ENCODE assay signal across 8 cellular contexts in genomic region chr6:28980797-28981390, GRCh38. TPM values are rescaled to one million over a fixed set of nuclear protein-coding genes. Genes with fewer than 3 reads are reported as not detected.
DNase-seq lines count a peak whose midpoint lies in the region; ATAC-seq and TF ChIP-seq lines count a peak whose summit lies in the region.

No MANE protein-coding gene starts in this region.

- H3K36me3 Mint-ChIP-seq in activated T-helper 1 cell treated with anti-CD3 and anti-CD28 coated beads, Interleukin-12 subunit alpha, Interleukin-12 subunit beta, Interleukin-2, Interleukin-4 antibody, amounts not matched to agents 30 ng/mL and 10 ng/mL and 1 ng/mL, durations not matched to agents 14 hours and 24 hours and 36 hours (ENCODE audit: low read depth), result peaks cover 2% of the 10 kb centered on the region
- peaks cover 8% of the 10 kb centered on the region for H3K36me3 Mint-ChIP-seq in neural crest cell (ENCODE audit: low read depth)

- H3K27me3 ChIP-seq in HUES48 (ENCODE audit: control insufficient read depth, insufficient read depth, low read length) (peaks cover 31% of the 10 kb centered on the region), PC-3 (ENCODE audit: low read length) (no peaks in the 10 kb centered on the region), vagina (no peaks in the 10 kb centered on the region)

- H3K27ac ChIP-seq in HUES48 (ENCODE audit: low read depth, low read length) (peak overlapping the region; percentile 53), PC-3 (ENCODE audit: low read length) (peak overlapping the region; percentile 60), vagina (peak overlapping the region; percentile 86)

- TF ChIP-seq CTCF in PC-3 (conservative IDR thresholded peaks at IDR 0.05; ENCODE audit: low read depth, low read length), result peak; percentile 49; the same call in 1 of the 2 replicates
- peak; percentile 56 for TF ChIP-seq CTCF in fibroblast of villous mesenchyme (IDR thresholded peaks at IDR 0.05; ENCODE audit: insufficient read depth, low read depth, low read length)
- peak; percentile 61 for TF ChIP-seq CTCF in neural crest cell (conservative IDR thresholded peaks at IDR 0.05)
- peak in 1 of 3 experiments; percentile 33 for TF ChIP-seq CTCF in vagina (IDR thresholded peaks at IDR 0.05)

- no peak for TF ChIP-seq POLR2A in vagina (IDR thresholded peaks at IDR 0.05)

- H3K4me1 ChIP-seq in HUES48 (ENCODE audit: control insufficient read depth, insufficient read depth, low read length) (peaks cover 22% of the 10 kb centered on the region), PC-3 (ENCODE audit: insufficient read depth, low read length) (peaks cover 39% of the 10 kb centered on the region), vagina (peaks cover 14% of the 10 kb centered on the region)

- H3K4me3 Mint-ChIP-seq in activated T-helper 1 cell treated with anti-CD3 and anti-CD28 coated beads, Interleukin-12 subunit alpha, Interleukin-12 subunit beta, Interleukin-2, Interleukin-4 antibody, amounts not matched to agents 30 ng/mL and 10 ng/mL and 1 ng/mL, durations not matched to agents 14 hours and 24 hours and 36 hours, result peak overlapping the region; percentile 90
- H3K4me3 Mint-ChIP-seq in neural crest cell, result peak overlapping the region; percentile 90

- H3K4me2 ChIP-seq in PC-3 (ENCODE audit: low read length), result peak overlapping the region; percentile 86

- H3K9me3 ChIP-seq in HUES48 (ENCODE audit: control insufficient read depth, insufficient read depth, low read length) (no peaks in the 10 kb centered on the region), PC-3 (ENCODE audit: low read length) (no peaks in the 10 kb centered on the region), vagina (no peaks in the 10 kb centered on the region)

- no TSS peak for BruUV-seq in PC-3 (replicated peaks; lab: Mats Ljungman, UMichigan)

- ATAC-seq in GM18519 (IDR thresholded peaks at IDR 0.05; ENCODE audit: low FRiP score, unreplicated experiment) (peak; percentile 34), PC-3 (peak; percentile 47)

- peak overlapping the region; percentile 95 for H3K27ac Mint-ChIP-seq in activated T-helper 1 cell treated with anti-CD3 and anti-CD28 coated beads, Interleukin-12 subunit alpha, Interleukin-12 subunit beta, Interleukin-2, Interleukin-4 antibody, amounts not matched to agents 30 ng/mL and 10 ng/mL and 1 ng/mL, durations not matched to agents 14 hours and 24 hours and 36 hours
- H3K27ac Mint-ChIP-seq in neural crest cell (ENCODE audit: unreplicated experiment), result peak overlapping the region; percentile 61

- CTCF ChIA-PET in PC-3 (lab: Charles Lee), result interaction anchor here (1.9 kb wide), 1 partner anchor 33 kb away, joined by 4 read pairs; no protein-coding TSS in a partner anchor

- H3K9ac ChIP-seq in HUES48 (ENCODE audit: low read depth, low read length), result peak overlapping the region; percentile 68
- peak overlapping the region; percentile 57 for H3K9ac ChIP-seq in PC-3 (ENCODE audit: low read length)

- peak overlapping the region; percentile 92 for H3K4me3 ChIP-seq in HUES48 (ENCODE audit: low read depth, low read length)
- H3K4me3 ChIP-seq in PC-3 (ENCODE audit: low read length), result peak overlapping the region; percentile 92
- H3K4me3 ChIP-seq in fibroblast of villous mesenchyme (ENCODE audit: low read depth, low read length), result peak overlapping the region; percentile 94
- H3K4me3 ChIP-seq in vagina, result peak overlapping the region; percentile 56 to 64

- POLR2A ChIA-PET in PC-3 (lab: Charles Lee; ENCODE audit: unreplicated experiment), result interaction anchor here (1.0 kb wide), 1 partner anchor 85 kb away, joined by 9 read pairs; no protein-coding TSS in a partner anchor

- no peaks in the 10 kb centered on the region for H3K79me2 ChIP-seq in PC-3 (ENCODE audit: low read length)

- peaks cover 22% of the 10 kb centered on the region for H3K27me3 Mint-ChIP-seq in activated T-helper 1 cell treated with anti-CD3 and anti-CD28 coated beads, Interleukin-12 subunit alpha, Interleukin-12 subunit beta, Interleukin-2, Interleukin-4 antibody, amounts not matched to agents 30 ng/mL and 10 ng/mL and 1 ng/mL, durations not matched to agents 14 hours and 24 hours and 36 hours (ENCODE audit: insufficient read depth)
- peaks cover 59% of the 10 kb centered on the region for H3K27me3 Mint-ChIP-seq in neural crest cell (ENCODE audit: low read depth)

- peak overlapping the region; percentile 92 for H2AFZ ChIP-seq in PC-3 (ENCODE audit: low read length)

- no peaks in the 10 kb centered on the region for H3K9me3 Mint-ChIP-seq in activated T-helper 1 cell treated with anti-CD3 and anti-CD28 coated beads, Interleukin-12 subunit alpha, Interleukin-12 subunit beta, Interleukin-2, Interleukin-4 antibody, amounts not matched to agents 30 ng/mL and 10 ng/mL and 1 ng/mL, durations not matched to agents 14 hours and 24 hours and 36 hours
- peaks cover 7% of the 10 kb centered on the region for H3K9me3 Mint-ChIP-seq in neural crest cell

- H4K20me1 ChIP-seq in PC-3 (ENCODE audit: low read length), result no peaks in the 10 kb centered on the region

- intact Hi-C loops in PC-3 (cut with micrococcal nuclease) (loop anchor here (1.0 kb wide), 2 partner anchors 28 to 40 kb away; no protein-coding TSS in a partner anchor), vagina (cut with DNase I) (loop anchor here (5.0 to 10.0 kb wide), 3 partner anchors 39 to 1804 kb away; no protein-coding TSS in a partner anchor)
- intact Hi-C loops in activated T-helper 1 cell treated with anti-CD3 and anti-CD28 coated beads, Interleukin-12 subunit alpha, Interleukin-12 subunit beta, Interleukin-2, Interleukin-4 antibody, amounts not matched to agents 30 ng/mL and 10 ng/mL and 1 ng/mL, durations not matched to agents 14 hours and 24 hours and 36 hours (cut with micrococcal nuclease), result loop anchor here (1.0 to 10.0 kb wide), 6 partner anchors 28 to 1294 kb away; no protein-coding TSS in a partner anchor

- peaks cover 3% of the 10 kb centered on the region for H3F3A ChIP-seq in PC-3 (ENCODE audit: low read length, unreplicated experiment)

- no peaks in the 10 kb centered on the region for H3K36me3 ChIP-seq in HUES48 (ENCODE audit: control insufficient read depth, insufficient read depth, low read length)
- H3K36me3 ChIP-seq in PC-3 (ENCODE audit: low read depth, low read length), result no peaks in the 10 kb centered on the region
- H3K36me3 ChIP-seq in vagina, result no peaks in the 10 kb centered on the region

- peaks cover 56% of the 10 kb centered on the region for H3K4me1 Mint-ChIP-seq in activated T-helper 1 cell treated with anti-CD3 and anti-CD28 coated beads, Interleukin-12 subunit alpha, Interleukin-12 subunit beta, Interleukin-2, Interleukin-4 antibody, amounts not matched to agents 30 ng/mL and 10 ng/mL and 1 ng/mL, durations not matched to agents 14 hours and 24 hours and 36 hours (ENCODE audit: low read depth)
- H3K4me1 Mint-ChIP-seq in neural crest cell, result peaks cover 53% of the 10 kb centered on the region

- no peaks in the 10 kb centered on the region for H3K9me2 ChIP-seq in PC-3 (replicated peaks; ENCODE audit: low read length)

- peak; percentile 69 for DNase-seq in AG20443 (ENCODE audit: low spot score)
- peak; percentile 90 for DNase-seq in PC-3
- peak; percentile 26 for DNase-seq in activated T-helper 1 cell treated with anti-CD3 and anti-CD28 coated beads, Interleukin-12 subunit alpha, Interleukin-12 subunit beta, Interleukin-2, Interleukin-4 antibody, amounts not matched to agents 30 ng/mL and 10 ng/mL and 1 ng/mL, durations not matched to agents 14 hours and 24 hours and 36 hours (ENCODE audit: low spot score)
- peak; percentile 87 for DNase-seq in fibroblast of villous mesenchyme (ENCODE audit: low read depth)
- DNase-seq in neural crest cell (ENCODE audit: low read depth, low spot score), result peak; percentile 68
- DNase-seq in vagina (ENCODE audit: extremely low spot score in 2 of 2), result no peak

RNA-seq across cellular contexts. Expression of gene ZNF311, which starts 24.2 kb away (rescaled TPM):
- total RNA-seq in PC-3 (2014; rRNA removed) (0.04 and 0.40 TPM in 2 replicates), fibroblast of villous mesenchyme (0.43 and 0.97 TPM in 2 replicates), neural crest cell (1.2 and 1.3 TPM in 2 replicates), vagina (0.25 TPM)
- total RNA-seq in activated T-helper 1 cell treated with anti-CD3 and anti-CD28 coated beads, Interleukin-12 subunit alpha, Interleukin-12 subunit beta, Interleukin-2, Interleukin-4 antibody, amounts not matched to agents 30 ng/mL and 10 ng/mL and 1 ng/mL, durations not matched to agents 14 hours and 24 hours and 36 hours, result 0.64 and 0.80 TPM in 2 replicates

RNA-seq across cellular contexts. Expression of gene TRIM27, which starts 57.1 kb away (rescaled TPM):
- total RNA-seq in PC-3 (2014; rRNA removed), result 85.8 and 92.5 TPM in 2 replicates
- total RNA-seq in activated T-helper 1 cell treated with anti-CD3 and anti-CD28 coated beads, Interleukin-12 subunit alpha, Interleukin-12 subunit beta, Interleukin-2, Interleukin-4 antibody, amounts not matched to agents 30 ng/mL and 10 ng/mL and 1 ng/mL, durations not matched to agents 14 hours and 24 hours and 36 hours, result 67.2 and 67.4 TPM in 2 replicates
- 57.0 and 76.9 TPM in 2 replicates for total RNA-seq in fibroblast of villous mesenchyme
- 81.7 and 84.2 TPM in 2 replicates for total RNA-seq in neural crest cell
- total RNA-seq in vagina, result 58.4 TPM

Comparison
In these comparisons a context has a peak if more than half of its experiments do, and no peak if none do; other contexts are left out.
1. DNase-seq: peak in AG20443 (single experiment), PC-3 (single experiment), activated T-helper 1 cell treated with anti-CD3 and anti-CD28 coated beads, Interleukin-12 subunit alpha, Interleukin-12 subunit beta, Interleukin-2, Interleukin-4 antibody, amounts not matched to agents 30 ng/mL and 10 ng/mL and 1 ng/mL, durations not matched to agents 14 hours and 24 hours and 36 hours (single experiment), fibroblast of villous mesenchyme (single experiment) and neural crest cell (single experiment); none in vagina (0 of 2).
2. Peak in every context shown above with its lines, with median percentiles within 50 percentile points of each other: H3K27ac ChIP-seq and H3K4me3 ChIP-seq.